8 cellular contexts compared by ENCODE assay signal in the genomic region with DNA sequence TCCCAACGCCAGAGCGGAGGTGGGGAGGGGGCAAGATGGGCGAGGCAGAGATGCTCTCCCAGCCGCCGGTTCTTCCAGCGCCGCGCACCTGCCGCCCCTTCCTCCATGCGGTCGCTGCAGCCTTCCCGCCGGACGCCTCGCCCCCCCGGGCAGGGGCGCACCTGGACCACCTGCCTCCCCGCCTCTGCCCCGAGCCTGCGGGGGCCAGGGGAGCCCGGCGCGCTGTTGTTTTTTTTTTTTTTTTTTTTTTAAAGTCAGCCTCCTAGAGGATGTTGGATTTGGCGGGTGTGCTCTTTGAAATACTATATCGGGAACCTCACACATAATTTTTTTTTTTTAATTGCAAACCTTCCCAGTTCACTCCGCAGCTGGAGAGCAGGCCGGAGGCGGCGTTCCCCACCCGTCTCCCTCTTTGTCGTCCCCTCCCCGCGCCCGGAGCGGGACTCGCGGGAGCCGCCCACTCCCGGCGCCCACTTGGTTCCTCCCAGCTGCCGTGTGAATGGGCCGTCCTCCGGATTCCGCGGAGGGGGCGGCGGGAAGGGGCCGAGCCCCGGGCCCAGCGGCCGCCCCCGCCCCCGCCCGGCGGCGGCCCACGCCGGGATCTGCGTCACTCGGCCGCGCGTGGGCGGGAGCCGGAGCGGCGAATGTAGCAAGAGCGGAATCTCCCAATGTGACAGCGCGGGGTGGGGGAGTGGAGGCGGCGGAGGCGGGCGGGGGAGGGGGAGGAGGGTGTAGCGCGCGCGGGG. TPM values are rescaled to one million over a fixed set of nuclear protein-coding genes. Genes with fewer than 3 reads are reported as not detected.
A peak's percentile ranks its signal among the peaks of the same experiment; 100 is the strongest.
DNase-seq lines count a peak whose midpoint lies in the region; ATAC-seq and TF ChIP-seq lines count a peak whose summit lies in the region.

No MANE protein-coding gene starts in this region.

- H3K27ac ChIP-seq in SU-DHL-6 (ENCODE audit: low read depth, low read length) = no peak overlapping the region
- peak overlapping the region; percentile 80 to 98 (median 92) for H3K27ac ChIP-seq in heart left ventricle

- 0 to 1% (median 1%) methylated on average over 37 to 75 of the region's 78 CpGs for WGBS in heart left ventricle, 4 donors

- DNase-seq in GM10248 (ENCODE audit: extremely low spot score) = peak; percentile 90
- DNase-seq in HFF-Myc (ENCODE audit: extremely low read depth, low read depth) = no peak
- peak; percentile 85 for DNase-seq in NB4 (ENCODE audit: low read depth)
- peak; percentile 79 for DNase-seq in activated naive CD8-positive, alpha-beta T cell treated with anti-CD3 and anti-CD28 coated beads, Interleukin-2, amount 50 U/mL, for 24 hours
- peak; percentile 95 to 96 (median 95) for DNase-seq in heart left ventricle
- DNase-seq in posterior cingulate gyrus = peak; percentile 83 to 98 (median 86)
- DNase-seq in type B pancreatic cell (ENCODE audit: extremely low spot score, unreplicated experiment) = peak; percentile 84

- peaks cover 48% of the 10 kb centered on the region for H3K4me1 Mint-ChIP-seq in activated naive CD8-positive, alpha-beta T cell treated with anti-CD3 and anti-CD28 coated beads, Interleukin-2, amount 50 U/mL, for 24 hours
- H3K4me1 Mint-ChIP-seq in type B pancreatic cell (ENCODE audit: unreplicated experiment) = peaks cover 26% of the 10 kb centered on the region

- peak overlapping the region; percentile 75 for H3K4me3 Mint-ChIP-seq in activated naive CD8-positive, alpha-beta T cell treated with anti-CD3 and anti-CD28 coated beads, Interleukin-2, amount 50 U/mL, for 24 hours
- peak overlapping the region; percentile 90 for H3K4me3 Mint-ChIP-seq in type B pancreatic cell

- H3K9me3 ChIP-seq in SU-DHL-6 (ENCODE audit: insufficient read depth, low read length) (no peaks in the 10 kb centered on the region), heart left ventricle (no peaks in the 10 kb centered on the region)

- peaks cover 5% of the 10 kb centered on the region for H3K36me3 Mint-ChIP-seq in activated naive CD8-positive, alpha-beta T cell treated with anti-CD3 and anti-CD28 coated beads, Interleukin-2, amount 50 U/mL, for 24 hours (ENCODE audit: low read depth)
- H3K36me3 Mint-ChIP-seq in type B pancreatic cell = no peaks in the 10 kb centered on the region

- H3K36me3 ChIP-seq in SU-DHL-6 (ENCODE audit: low read length) (no peaks in the 10 kb centered on the region; the same call in 1 of the 2 replicates), heart left ventricle (no peaks in the 10 kb centered on the region)

- CTCF ChIA-PET in GM10248 (lab: Yijun Ruan, JAX) = interaction anchor here (0.9 to 1.4 kb wide), 3 partner anchors 31 to 188 kb away, joined by 3 to 4 read pairs (median 4); no protein-coding TSS in a partner anchor

- TF ChIP-seq CTCF in GM10248 (IDR thresholded peaks at IDR 0.05; ENCODE audit: control extremely low read depth, extremely low read depth, low read depth, missing control alignments) (no peak), HFF-Myc (IDR thresholded peaks at IDR 0.05; ENCODE audit: low read depth, low read length, missing control alignments) (no peak), NB4 (IDR thresholded peaks at IDR 0.05; ENCODE audit: low read depth, low read length) (no peak), SU-DHL-6 (IDR thresholded peaks at IDR 0.05; ENCODE audit: insufficient read depth, low read length, poor library complexity, severe bottlenecking) (no peak), heart left ventricle (IDR thresholded peaks at IDR 0.05) (no peak), type B pancreatic cell (conservative IDR thresholded peaks at IDR 0.05) (no peak)

- H3K4me1 ChIP-seq in heart left ventricle = peaks cover 0 to 49% (median 28%) of the 10 kb centered on the region in 12 donors

- H3K9ac ChIP-seq in SU-DHL-6 (ENCODE audit: low read length) = peak overlapping the region; percentile 69

- H2AFZ ChIP-seq in SU-DHL-6 (ENCODE audit: low read depth, low read length, severe bottlenecking) = peak overlapping the region; percentile 94

- H3K4me2 ChIP-seq in SU-DHL-6 (ENCODE audit: low read depth, low read length, poor library complexity, severe bottlenecking) = peak overlapping the region; percentile 60

- ATAC-seq in activated naive CD8-positive, alpha-beta T cell treated with anti-CD3 and anti-CD28 coated beads, Interleukin-2, amount 50 U/mL, for 24 hours = peak; percentile 65
- peak; percentile 92 to 96 (median 94) for ATAC-seq in heart left ventricle

- H3K27ac Mint-ChIP-seq in activated naive CD8-positive, alpha-beta T cell treated with anti-CD3 and anti-CD28 coated beads, Interleukin-2, amount 50 U/mL, for 24 hours = peak overlapping the region; percentile 69
- peak overlapping the region; percentile 81 for H3K27ac Mint-ChIP-seq in type B pancreatic cell

- intact Hi-C loops in heart left ventricle (cut with DNase I) (loop anchor here in 9 of 10 donors (1.0 to 10.0 kb wide), 10 partner anchors 64 to 264 kb away; a partner anchor contains a TSS), posterior cingulate gyrus (cut with DNase I) (loop anchor here (2.0 to 5.0 kb wide), 2 partner anchors 46 to 114 kb away; a partner anchor contains a TSS)

- peaks cover 14% of the 10 kb centered on the region; the same call in 1 of the 2 replicates for H4K20me1 ChIP-seq in SU-DHL-6 (ENCODE audit: low read depth, low read length)

- H3K9me2 ChIP-seq in SU-DHL-6 (replicated peaks; ENCODE audit: insufficient read depth, low read length) = no peaks in the 10 kb centered on the region

- peaks cover 22% of the 10 kb centered on the region for H3F3A ChIP-seq in SU-DHL-6 (ENCODE audit: insufficient read depth)

- no peaks in the 10 kb centered on the region for H3K9me3 Mint-ChIP-seq in activated naive CD8-positive, alpha-beta T cell treated with anti-CD3 and anti-CD28 coated beads, Interleukin-2, amount 50 U/mL, for 24 hours
- H3K9me3 Mint-ChIP-seq in type B pancreatic cell = no peaks in the 10 kb centered on the region

- H3K27me3 ChIP-seq in SU-DHL-6 (ENCODE audit: low read length) (no peaks in the 10 kb centered on the region), heart left ventricle (no peaks in the 10 kb centered on the region)

- H3K4me3 ChIP-seq in HFF-Myc (replicated peaks; ENCODE audit: low read depth, low read length) = peak overlapping the region; percentile 57
- peak overlapping the region; percentile 55 for H3K4me3 ChIP-seq in NB4 (ENCODE audit: low read depth, low read length)
- peak overlapping the region; percentile 71 for H3K4me3 ChIP-seq in SU-DHL-6 (ENCODE audit: insufficient read depth, low read length, poor library complexity, severe bottlenecking)
- H3K4me3 ChIP-seq in heart left ventricle = peak overlapping the region; percentile 72 to 93 (median 82)

- peak; percentile 26 for TF ChIP-seq POLR2A in NB4 (IDR thresholded peaks at IDR 0.05; ENCODE audit: extremely low read depth, insufficient read length)
- peak; percentile 8 to 79 for TF ChIP-seq POLR2A in heart left ventricle (IDR thresholded peaks at IDR 0.05)

- POLR2A ChIA-PET in GM10248 (lab: Yijun Ruan, JAX) = interaction anchor here (0.7 kb wide), 1 partner anchor 278 kb away, joined by 6 read pairs; no protein-coding TSS in a partner anchor

- H3K79me2 ChIP-seq in SU-DHL-6 (ENCODE audit: insufficient read depth, low read length) = peaks cover 37% of the 10 kb centered on the region

- H3K27me3 Mint-ChIP-seq in activated naive CD8-positive, alpha-beta T cell treated with anti-CD3 and anti-CD28 coated beads, Interleukin-2, amount 50 U/mL, for 24 hours = no peaks in the 10 kb centered on the region
- peaks cover 20% of the 10 kb centered on the region for H3K27me3 Mint-ChIP-seq in type B pancreatic cell

RNA-seq across cellular contexts. Expression of a gene that starts 0.4 kb away (rescaled TPM):
- total RNA-seq in heart left ventricle (10 to 100 TPM; 20.4 to 41.8 (median 31.3) TPM), type B pancreatic cell (ENCODE audit: low replicate concordance) (32.9 and 39.7 TPM in 2 replicates)
- polyA plus RNA-seq in heart left ventricle = 10 to 100 TPM; 10.1 to 16.6 TPM
